In the genomic region with DNA sequence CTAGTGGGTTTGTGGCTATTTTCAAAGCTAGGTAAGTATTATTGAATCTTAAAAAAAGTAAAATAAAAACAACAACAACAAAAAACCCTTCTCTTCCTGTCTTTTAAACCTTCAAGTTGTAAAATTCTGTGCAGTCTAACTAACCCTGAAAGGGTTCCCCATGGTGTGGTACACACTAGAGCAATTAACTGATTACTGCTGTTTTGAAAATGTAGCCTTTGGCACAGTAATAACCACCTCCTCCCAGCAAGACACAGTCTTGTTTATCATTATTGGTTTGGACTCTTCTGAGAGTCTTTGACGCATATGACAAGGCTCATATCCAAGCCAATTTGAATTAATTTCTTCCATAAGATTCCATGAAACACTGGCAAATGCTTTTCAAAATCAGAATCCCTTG, we compare ENCODE assay signal across 24 cellular contexts.
"Had no signal": no experiment of that assay in that cellular context is flagged by ENCODE, and none has a peak within 500 bp of the region (broad histone marks: within the 10 kb centered on the region; RNA-seq: fewer than 3 reads in every experiment).

No MANE protein-coding gene starts in this region.

- DNase-seq: activated CD4-positive, alpha-beta T cell treated with anti-CD3 and anti-CD28 coated beads, Interleukin-2, amount 50 U/mL, for 1 hour; activated CD4-positive, CD25-positive, alpha-beta regulatory T cell treated with anti-CD3 and anti-CD28 coated beads, Interleukin-2, amount 50 U/mL, for 72 hours; activated CD8-positive, alpha-beta T cell treated with anti-CD3 and anti-CD28 coated beads, Interleukin-2, amount 10 ng/mL, durations not matched to agents 7 days and 5 days; activated gamma-delta T cell; activated naive CD4-positive, alpha-beta T cell treated with anti-CD3 and anti-CD28 coated beads, Interleukin-2, amount 50 U/mL, for 16 hours; aorta; caudate nucleus; effector CD4-positive, alpha-beta T cell; glutamatergic neuron; left ventricle myocardium superior; mammary epithelial cell; midbrain; stimulated activated CD4-positive, alpha-beta T cell treated with anti-CD3 and anti-CD28 coated beads, Interleukin-4, amount 100 ng/mL, for 24 hours; stimulated activated naive CD4-positive, alpha-beta T cell treated with Interleukin-2 at 50 U/mL for 16 hours; upper lobe of left lung had no signal

- H3K4me3 Mint-ChIP-seq: activated CD8-positive, alpha-beta T cell treated with anti-CD3 and anti-CD28 coated beads, Interleukin-2, amount 10 ng/mL, durations not matched to agents 7 days and 5 days; activated T-helper 1 cell treated with anti-CD3 and anti-CD28 coated beads, Interleukin-12 subunit alpha, Interleukin-12 subunit beta, Interleukin-2, Interleukin-4 antibody, amounts not matched to agents 30 ng/mL and 10 ng/mL and 1 ng/mL, durations not matched to agents 14 hours and 24 hours and 36 hours; brain; dendritic cell treated with granulocyte-macrophage colony-stimulating factor and Interleukin-4, amounts not matched to agents 40 ng/mL and 50 ng/mL, for 4 days; natural killer cell treated with Interleukin-12 subunit alpha and Interleukin-12 subunit beta and Interleukin-15 and Interleukin-18, amount 100 ng/mL, for 72 hours; T-helper 2 cell treated with Interferon-gamma antibody and Interleukin-4, amounts not matched to agents 5 μg/mL and 100 μg/mL, for 36 hours had no signal

- H3K9me3 ChIP-seq: prostate gland, thoracic aorta, upper lobe of left lung had no signal

- H3K9me3 Mint-ChIP-seq: activated T-helper 1 cell treated with anti-CD3 and anti-CD28 coated beads, Interleukin-12 subunit alpha, Interleukin-12 subunit beta, Interleukin-2, Interleukin-4 antibody, amounts not matched to agents 30 ng/mL and 10 ng/mL and 1 ng/mL, durations not matched to agents 14 hours and 24 hours and 36 hours; brain; dendritic cell treated with granulocyte-macrophage colony-stimulating factor and Interleukin-4, amounts not matched to agents 40 ng/mL and 50 ng/mL, for 4 days had no signal

- H3K4me1 ChIP-seq: prostate gland, upper lobe of left lung had no signal

- H3K27me3 Mint-ChIP-seq: dendritic cell treated with granulocyte-macrophage colony-stimulating factor and Interleukin-4, amounts not matched to agents 40 ng/mL and 50 ng/mL, for 4 days; natural killer cell treated with Interleukin-12 subunit alpha and Interleukin-12 subunit beta and Interleukin-15 and Interleukin-18, amount 100 ng/mL, for 72 hours had no signal

- H3K36me3 ChIP-seq: prostate gland, thoracic aorta, upper lobe of left lung had no signal

- H3K27ac ChIP-seq: hepatocyte, prostate gland, thoracic aorta, upper lobe of left lung, VCaP had no signal

- H3K36me3 Mint-ChIP-seq: brain; natural killer cell treated with Interleukin-12 subunit alpha and Interleukin-12 subunit beta and Interleukin-15 and Interleukin-18, amount 100 ng/mL, for 72 hours had no signal

- H3K4me3 ChIP-seq: hepatocyte, prostate gland, thoracic aorta, upper lobe of left lung had no signal

- H3K27me3 ChIP-seq: hepatocyte, upper lobe of left lung had no signal

- H3K27ac Mint-ChIP-seq: activated CD8-positive, alpha-beta T cell treated with anti-CD3 and anti-CD28 coated beads, Interleukin-2, amount 10 ng/mL, durations not matched to agents 7 days and 5 days; activated T-helper 1 cell treated with anti-CD3 and anti-CD28 coated beads, Interleukin-12 subunit alpha, Interleukin-12 subunit beta, Interleukin-2, Interleukin-4 antibody, amounts not matched to agents 30 ng/mL and 10 ng/mL and 1 ng/mL, durations not matched to agents 14 hours and 24 hours and 36 hours; brain; dendritic cell treated with granulocyte-macrophage colony-stimulating factor and Interleukin-4, amounts not matched to agents 40 ng/mL and 50 ng/mL, for 4 days; natural killer cell treated with Interleukin-12 subunit alpha and Interleukin-12 subunit beta and Interleukin-15 and Interleukin-18, amount 100 ng/mL, for 72 hours; T-helper 2 cell treated with Interferon-gamma antibody and Interleukin-4, amounts not matched to agents 5 μg/mL and 100 μg/mL, for 36 hours had no signal

- ATAC-seq: activated CD8-positive, alpha-beta T cell treated with anti-CD3 and anti-CD28 coated beads, Interleukin-2, amount 10 ng/mL, durations not matched to agents 7 days and 5 days; left ventricle myocardium superior; natural killer cell treated with Interleukin-12 subunit alpha and Interleukin-12 subunit beta and Interleukin-15 and Interleukin-18, amount 100 ng/mL, for 72 hours had no signal
